In genomic region chr12:26783133-26783531, GRCh38 we compare ENCODE assay signal across 26 cellular contexts.
"Had no signal": no experiment of that assay in that cellular context is flagged by ENCODE, and none has a peak within 500 bp of the region (broad histone marks: within the 10 kb centered on the region; RNA-seq: fewer than 3 reads in every experiment).

No MANE protein-coding gene starts in this region.

- H3K27ac Mint-ChIP-seq: activated CD4-positive, alpha-beta memory T cell treated with anti-CD3 and anti-CD28 coated beads for 36 hours; activated CD4-positive, alpha-beta T cell treated with anti-CD3 and anti-CD28 coated beads, Interleukin-2, amount 10 ng/mL, durations not matched to agents 7 days and 5 days; activated naive CD4-positive, alpha-beta T cell treated with anti-CD3 and anti-CD28 coated beads, Interleukin-2, amount 10 ng/mL, durations not matched to agents 7 days and 5 days; activated naive CD8-positive, alpha-beta T cell treated with anti-CD3 and anti-CD28 coated beads for 36 hours; activated T-helper 2 cell treated with anti-CD3 and anti-CD28 coated beads, Interferon-gamma antibody, Interleukin-2, Interleukin-4, amounts not matched to agents 10 μg/mL and 5 μg/mL and 100 μg/mL, durations not matched to agents 14 hours and 24 hours and 36 hours; T-cell had no signal

- H3K4me1 Mint-ChIP-seq: activated CD4-positive, alpha-beta T cell treated with anti-CD3 and anti-CD28 coated beads, Interleukin-2, amount 10 ng/mL, durations not matched to agents 7 days and 5 days; activated naive CD4-positive, alpha-beta T cell treated with anti-CD3 and anti-CD28 coated beads, Interleukin-2, amount 10 ng/mL, durations not matched to agents 7 days and 5 days had no signal

- H3K9me3 ChIP-seq: adrenal gland had no signal

- DNase-seq: activated CD4-positive, alpha-beta memory T cell treated with anti-CD3 and anti-CD28 coated beads for 36 hours; activated CD4-positive, alpha-beta T cell treated with anti-CD3 and anti-CD28 coated beads, Interleukin-2, amount 10 ng/mL, durations not matched to agents 7 days and 5 days; activated CD4-positive, CD25-positive, alpha-beta regulatory T cell; activated CD8-positive, alpha-beta memory T cell treated with anti-CD3 and anti-CD28 coated beads for 24 hours; activated gamma-delta T cell treated with Interleukin-2 at 50 U/mL for 16 hours; activated naive CD4-positive, alpha-beta T cell treated with anti-CD3 and anti-CD28 coated beads, Interleukin-2, amount 10 ng/mL, durations not matched to agents 7 days and 5 days; activated naive CD8-positive, alpha-beta T cell treated with anti-CD3 and anti-CD28 coated beads for 36 hours; activated T-cell treated with anti-CD3 and anti-CD28 coated beads, Interleukin-2, amount 50 U/mL, for 48 hours; anterior cingulate cortex; KG1; MV-4-11; NCI-H1092 treated with DMSO at 0.1 percent for 48 hours; NCI-H1417 treated with DMSO at 0.1 percent for 48 hours; NCI-H1694 treated with DMSO at 0.1 percent for 48 hours; NCI-H2029 treated with DMSO at 0.1 percent for 48 hours; NCI-H69; NK-92 treated with Interleukin-12 subunit alpha and Interleukin-12 subunit beta, amount 100 ng/mL, for 24 hours; OCI-M1; RPMI8226; T-cell; T-helper 2 cell had no signal

- H3K36me3 ChIP-seq: adrenal gland had no signal

- H3K27me3 Mint-ChIP-seq: activated CD4-positive, alpha-beta memory T cell treated with anti-CD3 and anti-CD28 coated beads for 36 hours; activated CD4-positive, alpha-beta T cell treated with anti-CD3 and anti-CD28 coated beads, Interleukin-2, amount 10 ng/mL, durations not matched to agents 7 days and 5 days; activated naive CD4-positive, alpha-beta T cell treated with anti-CD3 and anti-CD28 coated beads, Interleukin-2, amount 10 ng/mL, durations not matched to agents 7 days and 5 days; activated naive CD8-positive, alpha-beta T cell treated with anti-CD3 and anti-CD28 coated beads for 36 hours; IgD-negative memory B cell; T-cell had no signal

- H3K27ac ChIP-seq: SK-N-MC, VCaP had no signal

- H3K9me3 Mint-ChIP-seq: activated naive CD8-positive, alpha-beta T cell treated with anti-CD3 and anti-CD28 coated beads for 36 hours had no signal

- H3K4me3 Mint-ChIP-seq: activated CD4-positive, alpha-beta memory T cell treated with anti-CD3 and anti-CD28 coated beads for 36 hours; activated CD4-positive, alpha-beta T cell treated with anti-CD3 and anti-CD28 coated beads, Interleukin-2, amount 10 ng/mL, durations not matched to agents 7 days and 5 days; activated naive CD4-positive, alpha-beta T cell treated with anti-CD3 and anti-CD28 coated beads, Interleukin-2, amount 10 ng/mL, durations not matched to agents 7 days and 5 days; activated naive CD8-positive, alpha-beta T cell treated with anti-CD3 and anti-CD28 coated beads for 36 hours; IgD-negative memory B cell; T-cell had no signal

- H3K27me3 ChIP-seq: adrenal gland had no signal

- H3K4me3 ChIP-seq: adrenal gland, SK-N-MC had no signal
